ENCODE assay signal across 21 cellular contexts in genomic region chr3:13202744-13203397, GRCh38.
DNase-seq lines count a peak whose midpoint lies in the region; ATAC-seq, FAIRE-seq and TF ChIP-seq lines count a peak whose summit lies in the region.
"Had no signal": no experiment of that assay in that cellular context is flagged by ENCODE, and none has a peak within 500 bp of the region (broad histone marks: within the 10 kb centered on the region; RNA-seq: fewer than 3 reads in every experiment).

No MANE protein-coding gene starts in this region.

- TF ChIP-seq CTCF in CD14-positive monocyte (IDR thresholded peaks at IDR 0.05): no peak
- no peak for TF ChIP-seq CTCF in neural progenitor cell (IDR thresholded peaks at IDR 0.05)

- H3K4me1 Mint-ChIP-seq in CD14-positive monocyte: peaks cover 2% of the 10 kb centered on the region
- H3K4me1 Mint-ChIP-seq in central memory CD8-positive, alpha-beta T cell: no peaks in the 10 kb centered on the region
- H3K4me1 Mint-ChIP-seq in neural progenitor cell: peaks cover 16% of the 10 kb centered on the region

- no peaks in the 10 kb centered on the region for H3K9me3 ChIP-seq in neural progenitor cell (ENCODE audit: low read depth)

- no peak overlapping the region for H3K4me2 ChIP-seq in neural progenitor cell

- H3K36me3 Mint-ChIP-seq in CD14-positive monocyte (no peaks in the 10 kb centered on the region), neural progenitor cell (no peaks in the 10 kb centered on the region)
- H3K36me3 Mint-ChIP-seq in central memory CD8-positive, alpha-beta T cell (ENCODE audit: insufficient read depth): no peaks in the 10 kb centered on the region
- H3K36me3 Mint-ChIP-seq: CD8-positive, alpha-beta T cell had no signal

- H3K9ac ChIP-seq in neural progenitor cell: no peak overlapping the region

- H3K4me3 Mint-ChIP-seq in CD14-positive monocyte: peak overlapping the region in 1 of 2 donors; percentile 46
- no peak overlapping the region for H3K4me3 Mint-ChIP-seq in central memory CD8-positive, alpha-beta T cell
- H3K4me3 Mint-ChIP-seq in neural progenitor cell: no peak overlapping the region
- H3K4me3 Mint-ChIP-seq: CD8-positive, alpha-beta T cell had no signal

- H3K36me3 ChIP-seq in neural progenitor cell: no peaks in the 10 kb centered on the region

- ATAC-seq in central memory CD8-positive, alpha-beta T cell (replicated peaks; ENCODE audit: extremely low read depth, poor library complexity, severe bottlenecking): no peak
- ATAC-seq in GM19455 (IDR thresholded peaks at IDR 0.05; ENCODE audit: unreplicated experiment): no peak
- ATAC-seq: CD8-positive, alpha-beta T cell; HepG2 had no signal

- H3K4me3 ChIP-seq in neural progenitor cell: no peak overlapping the region

- H3K27me3 ChIP-seq in neural progenitor cell: no peaks in the 10 kb centered on the region

- H3F3A ChIP-seq in neural progenitor cell (ENCODE audit: low read depth): no peaks in the 10 kb centered on the region

- H3K9me3 Mint-ChIP-seq in CD14-positive monocyte: peaks cover 0 to 7% (median 2%) of the 10 kb centered on the region in 7 donors
- no peaks in the 10 kb centered on the region for H3K9me3 Mint-ChIP-seq in central memory CD8-positive, alpha-beta T cell
- no peaks in the 10 kb centered on the region for H3K9me3 Mint-ChIP-seq in neural progenitor cell
- H3K9me3 Mint-ChIP-seq: CD8-positive, alpha-beta T cell had no signal

- no peaks in the 10 kb centered on the region for H3K4me1 ChIP-seq in neural progenitor cell

- intact Hi-C loops in CD14-positive monocyte (cut with micrococcal nuclease): no loop called here

- no peak overlapping the region for H3K27ac ChIP-seq in neural progenitor cell
- H3K27ac ChIP-seq: C4-2B had no signal

- peak; percentile 21 for DNase-seq in CD14-positive monocyte (ENCODE audit: low spot score)
- DNase-seq in central memory CD8-positive, alpha-beta T cell (ENCODE audit: low spot score in 2 of 2): no peak
- DNase-seq in neural progenitor cell (ENCODE audit: low spot score): no peak
- no peak for DNase-seq in urothelium cell line (ENCODE audit: low spot score)
- DNase-seq in NCI-H2227 (lab: John Stamatoyannopoulos, UW; ENCODE audit: unreplicated experiment): no peak
- DNase-seq in NCI-H524 treated with DMSO at 0.1 percent for 48 hours (lab: John Stamatoyannopoulos, UW): no peak
- DNase-seq: ACHN; CD8-positive, alpha-beta T cell; COR-L47; DMS153; DMS79 treated with DMSO at 0.1 percent for 48 hours; EL; GOT3; HCEC 1CT had no signal

- no peaks in the 10 kb centered on the region for H4K20me1 ChIP-seq in neural progenitor cell (ENCODE audit: low read depth)

- H3K79me2 ChIP-seq in neural progenitor cell (ENCODE audit: low read depth): no peaks in the 10 kb centered on the region

- H2AFZ ChIP-seq in neural progenitor cell (replicated peaks): no peak overlapping the region

- H3K27ac Mint-ChIP-seq in CD14-positive monocyte (no peak overlapping the region), neural progenitor cell (peak overlapping the region; percentile 4)
- peak overlapping the region; percentile 12 for H3K27ac Mint-ChIP-seq in central memory CD8-positive, alpha-beta T cell (ENCODE audit: low read depth)
- H3K27ac Mint-ChIP-seq: CD8-positive, alpha-beta T cell had no signal

- FAIRE-seq in urothelium cell line (lab: Jason Lieb, UNC): peak; percentile 5
- FAIRE-seq: D721Med, G401.6, GM12891, HepG2, HTR-8/SVneo had no signal

- peaks cover 38 to 58% (median 48%) of the 10 kb centered on the region in 3 donors for H3K27me3 Mint-ChIP-seq in CD14-positive monocyte (ENCODE audit: low read depth in 3 of 3)
- peaks cover 56% of the 10 kb centered on the region for H3K27me3 Mint-ChIP-seq in central memory CD8-positive, alpha-beta T cell
- H3K27me3 Mint-ChIP-seq in neural progenitor cell (ENCODE audit: insufficient read depth, low read depth): peaks cover 13% of the 10 kb centered on the region

Comparison
In these comparisons a context has a peak if more than half of its experiments do, and no peak if none do; other contexts are left out.
1. H3K27ac Mint-ChIP-seq: peak in central memory CD8-positive, alpha-beta T cell (single experiment) and neural progenitor cell (single experiment); none in CD14-positive monocyte (0 of 7).